Comparison of ENCODE assay signal across 12 cellular contexts in the genomic region with DNA sequence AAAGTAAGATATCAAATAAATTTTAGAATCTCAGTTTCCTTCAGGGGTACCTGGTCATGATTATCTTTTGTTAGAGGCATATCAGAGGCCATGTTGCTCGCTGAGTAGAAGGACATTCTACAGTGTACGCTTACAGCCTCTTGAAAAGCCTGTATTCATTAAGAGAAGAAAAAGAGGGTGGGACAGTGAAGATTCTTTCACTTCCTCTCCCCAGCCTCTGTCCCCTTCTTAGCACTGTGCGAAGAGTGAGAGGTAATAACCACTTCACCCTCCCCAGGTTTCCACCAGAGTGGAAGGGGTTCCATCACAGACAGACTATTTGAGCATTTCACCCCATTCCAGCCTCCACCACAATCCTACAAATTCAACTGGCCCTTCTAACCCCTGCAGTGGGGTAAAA. TPM values are rescaled to one million over a fixed set of nuclear protein-coding genes. Genes with fewer than 3 reads are reported as not detected.
A peak's percentile ranks its signal among the peaks of the same experiment; 100 is the strongest.
DNase-seq lines count a peak whose midpoint lies in the region; ATAC-seq and TF ChIP-seq lines count a peak whose summit lies in the region.
"Had no signal": no experiment of that assay in that cellular context is flagged by ENCODE, and none has a peak within 500 bp of the region (broad histone marks: within the 10 kb centered on the region; RNA-seq: fewer than 3 reads in every experiment).

No MANE protein-coding gene starts in this region.

- ATAC-seq in GM21423 (IDR thresholded peaks at IDR 0.05; ENCODE audit: unreplicated experiment) (peak; percentile 54), HG03175 (IDR thresholded peaks at IDR 0.05; ENCODE audit: unreplicated experiment) (peak; percentile 70), natural killer cell (no peak), GM19023 (IDR thresholded peaks at IDR 0.05; ENCODE audit: unreplicated experiment) (no peak)

- H3K4me1 Mint-ChIP-seq in dendritic cell treated with granulocyte-macrophage colony-stimulating factor and Interleukin-4, amounts not matched to agents 40 ng/mL and 50 ng/mL, for 4 days (ENCODE audit: low read depth), result peaks cover 47% of the 10 kb centered on the region
- H3K4me1 Mint-ChIP-seq in natural killer cell, result no peaks in the 10 kb centered on the region

- intact Hi-C loops in dendritic cell treated with granulocyte-macrophage colony-stimulating factor and Interleukin-4, amounts not matched to agents 40 ng/mL and 50 ng/mL, for 4 days (cut with micrococcal nuclease), result loop anchor here (5.0 kb wide), 1 partner anchor 34 kb away; no protein-coding TSS in a partner anchor
- intact Hi-C loops in natural killer cell (cut with micrococcal nuclease), result no loop called here

- no peaks in the 10 kb centered on the region for H3K36me3 Mint-ChIP-seq in dendritic cell treated with granulocyte-macrophage colony-stimulating factor and Interleukin-4, amounts not matched to agents 40 ng/mL and 50 ng/mL, for 4 days (ENCODE audit: low read depth)
- no peaks in the 10 kb centered on the region for H3K36me3 Mint-ChIP-seq in natural killer cell

- H3K27ac Mint-ChIP-seq in dendritic cell treated with granulocyte-macrophage colony-stimulating factor and Interleukin-4, amounts not matched to agents 40 ng/mL and 50 ng/mL, for 4 days, result peak overlapping the region; percentile 25
- H3K27ac Mint-ChIP-seq in natural killer cell, result no peak overlapping the region

- H3K9me3 Mint-ChIP-seq in dendritic cell treated with granulocyte-macrophage colony-stimulating factor and Interleukin-4, amounts not matched to agents 40 ng/mL and 50 ng/mL, for 4 days, result no peaks in the 10 kb centered on the region
- H3K9me3 Mint-ChIP-seq in natural killer cell, result no peaks in the 10 kb centered on the region
- H3K9me3 Mint-ChIP-seq: activated T-cell treated with anti-CD3 and anti-CD28 coated beads, Interleukin-2, amount 50 U/mL, for 24 hours had no signal

- TF ChIP-seq CTCF in GM13976 (IDR thresholded peaks at IDR 0.05; ENCODE audit: borderline replicate concordance, control extremely low read depth, extremely low read depth, insufficient read depth, missing control alignments), result no peak
- TF ChIP-seq CTCF in natural killer cell (IDR thresholded peaks at IDR 0.05), result no peak
- no peak for TF ChIP-seq CTCF in foreskin fibroblast (IDR thresholded peaks at IDR 0.05; ENCODE audit: low read depth, low read length)

- no peak overlapping the region for H3K4me3 ChIP-seq in foreskin fibroblast (ENCODE audit: low read depth in 1 of 2, low read length in 2 of 2)
- H3K4me3 ChIP-seq: body of pancreas had no signal

- peaks cover 41% of the 10 kb centered on the region for H3K27me3 Mint-ChIP-seq in dendritic cell treated with granulocyte-macrophage colony-stimulating factor and Interleukin-4, amounts not matched to agents 40 ng/mL and 50 ng/mL, for 4 days
- peaks cover 13 to 28% of the 10 kb centered on the region in 2 donors for H3K27me3 Mint-ChIP-seq in natural killer cell (ENCODE audit: low read depth in 2 of 2)

- DNase-seq in GM13976 (ENCODE audit: low spot score) (peak; percentile 59), natural killer cell (no peak), NCI-H2029 treated with DMSO at 0.1 percent for 48 hours (lab: John Stamatoyannopoulos, UW) (no peak), foreskin fibroblast (no peak)
- DNase-seq: activated T-cell treated with anti-CD3 and anti-CD28 coated beads, Interleukin-2, amount 50 U/mL, for 24 hours; BE2C had no signal

- in situ Hi-C loops in GM13976 (cut with MboI; ENCODE audit: low sequenced_read_pairs, unreplicated experiment), result no loop called here

- H3K4me3 Mint-ChIP-seq in dendritic cell treated with granulocyte-macrophage colony-stimulating factor and Interleukin-4, amounts not matched to agents 40 ng/mL and 50 ng/mL, for 4 days, result no peak overlapping the region
- no peak overlapping the region for H3K4me3 Mint-ChIP-seq in natural killer cell
- H3K4me3 Mint-ChIP-seq: activated T-cell treated with anti-CD3 and anti-CD28 coated beads, Interleukin-2, amount 50 U/mL, for 24 hours had no signal

RNA-seq across cellular contexts. Expression of gene LPO, which starts 4.8 kb away (rescaled TPM):
- total RNA-seq in natural killer cell, result not detected
- total RNA-seq: body of pancreas, epithelial cell of proximal tubule had no signal

RNA-seq across cellular contexts. Expression of gene MKS1, which starts 14.5 kb away (rescaled TPM):
- 10 to 100 TPM in 1 of 3 donors, 1 to 10 TPM in 2; 4.5 to 10.7 (median 8.5) TPM for total RNA-seq in natural killer cell

RNA-seq across cellular contexts. Expression of gene EPX, which starts 41.0 kb away (rescaled TPM):
- not detected for total RNA-seq in natural killer cell
- total RNA-seq: body of pancreas, epithelial cell of proximal tubule had no signal

RNA-seq across cellular contexts. Expression of gene MPO, which starts 47.2 kb away (rescaled TPM):
- 1 to 10 TPM in 2 of 3 donors, not detected in 1; 1.8 to 1.9 TPM for total RNA-seq in natural killer cell
- total RNA-seq: body of pancreas, epithelial cell of proximal tubule had no signal

Comparison
In these comparisons a context has a peak if more than half of its experiments do, and no peak if none do; other contexts are left out.
1. ATAC-seq: peak in GM21423 (single experiment) and HG03175 (single experiment); none in natural killer cell (0 of 3) and GM19023 (single experiment).